Comparison of ENCODE assay signal across 25 cellular contexts in genomic region chr11:32538804-32539203, GRCh38.
"Had no signal": no experiment of that assay in that cellular context is flagged by ENCODE, and none has a peak within 500 bp of the region (broad histone marks: within the 10 kb centered on the region; RNA-seq: fewer than 3 reads in every experiment).

No MANE protein-coding gene starts in this region.

- H3K27me3 ChIP-seq: stomach, testis, thyroid gland, tibial artery, tibial nerve, transverse colon, upper lobe of left lung, upper lobe of right lung, uterus, vagina had no signal

- DNase-seq: stimulated activated CD4-positive, alpha-beta T cell treated with anti-CD3 and anti-CD28 coated beads, Interleukin-2, amount 100 ng/mL, for 48 hours; stimulated activated CD4-positive, alpha-beta T cell treated with anti-CD3 and anti-CD28 coated beads, Interleukin-4, amount 100 ng/mL, for 1 hour; stimulated activated CD4-positive, alpha-beta T cell treated with anti-CD3 and anti-CD28 coated beads, Interleukin-4, amount 100 ng/mL, for 24 hours; stimulated activated CD4-positive, alpha-beta T cell treated with anti-CD3 and anti-CD28 coated beads, Interleukin-4, amount 100 ng/mL, for 4 hours; stimulated activated naive B cell treated with anti-CD40 and anti-IgM and Interleukin-4, amounts not matched to agents 10 μg/mL and 1 μg/mL and 100 μg/mL, for 72 hours; stimulated activated naive CD4-positive, alpha-beta T cell; stimulated activated naive CD4-positive, alpha-beta T cell treated with Interleukin-2 at 50 U/mL for 16 hours; stimulated activated naive CD8-positive, alpha-beta T cell treated with anti-CD3 and anti-CD28 coated beads, Interleukin-15, amount 100 ng/mL, for 72 hours; stimulated activated naive CD8-positive, alpha-beta T cell treated with anti-CD3 and anti-CD28 coated beads, Interleukin-15, Interleukin-2, amounts not matched to agents 100 U/mL and 50 U/mL, for 24 hours; stomach; substantia nigra; testis; thyroid gland; tibial artery; transverse colon; trophoblast cell; upper lobe of left lung; upper lobe of right lung; uterus had no signal

- H3K27ac ChIP-seq: stomach, suprapubic skin, testis, thoracic aorta, thyroid gland, tibial artery, tibial nerve, transverse colon, upper lobe of left lung, upper lobe of right lung, uterus, vagina had no signal

- H3K36me3 ChIP-seq: stomach, suprapubic skin, thoracic aorta, thyroid gland, tibial artery, tibial nerve, transverse colon, upper lobe of left lung, upper lobe of right lung, uterus, vagina had no signal

- H3K4me1 ChIP-seq: stomach, suprapubic skin, testis, thyroid gland, tibial artery, tibial nerve, transverse colon, upper lobe of left lung, upper lobe of right lung, uterus, vagina had no signal

- H3K4me3 ChIP-seq: stomach, suprapubic skin, testis, thoracic aorta, thyroid gland, tibial artery, tibial nerve, transverse colon, upper lobe of left lung, upper lobe of right lung, uterus, vagina had no signal

- ATAC-seq: stimulated activated effector memory CD8-positive, alpha-beta T cell treated with anti-CD3 and anti-CD28 coated beads, Interleukin-12 subunit alpha, Interleukin-12 subunit beta, amount 100 ng/mL, for 72 hours; stimulated activated memory B cell treated with anti-CD40 and anti-IgM and Interleukin-4, amounts not matched to agents 10 μg/mL and 1 μg/mL and 100 μg/mL, for 72 hours; stimulated activated naive B cell treated with anti-CD40 and anti-IgM and Interleukin-4, amounts not matched to agents 10 μg/mL and 1 μg/mL and 100 μg/mL, for 72 hours; stimulated activated naive CD8-positive, alpha-beta T cell treated with anti-CD3 and anti-CD28 coated beads, Interleukin-15, amount 100 ng/mL, for 72 hours; stimulated activated naive CD8-positive, alpha-beta T cell treated with anti-CD3 and anti-CD28 coated beads, Interleukin-15, Interleukin-2, amounts not matched to agents 100 U/mL and 50 U/mL, for 24 hours; upper lobe of right lung had no signal

- H3K9me3 ChIP-seq: stomach, suprapubic skin, testis, thoracic aorta, thyroid gland, tibial nerve, transverse colon, upper lobe of left lung, upper lobe of right lung, uterus, vagina had no signal
